24 cellular contexts compared by ENCODE assay signal in the genomic region with DNA sequence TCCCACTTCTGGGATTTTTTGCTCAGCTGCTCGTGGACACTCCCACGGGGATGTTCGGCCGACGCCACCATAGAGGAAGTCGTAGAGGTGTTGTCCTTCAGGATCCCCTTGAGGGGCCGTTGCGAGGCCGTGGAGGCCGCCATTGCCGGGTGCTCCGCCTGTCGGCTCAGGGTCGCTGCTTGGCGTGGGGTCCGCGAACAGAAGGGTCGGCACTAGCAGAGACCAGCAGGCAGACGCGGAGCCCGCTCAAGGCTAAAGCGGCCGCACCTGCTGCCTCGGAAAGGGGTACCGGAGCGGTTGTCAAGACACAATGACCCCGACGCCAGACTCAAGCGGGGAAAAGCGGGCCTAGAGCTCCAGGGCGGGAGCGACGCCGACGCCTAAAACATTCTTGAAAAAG.
"Had no signal": no experiment of that assay in that cellular context is flagged by ENCODE, and none has a peak within 500 bp of the region (broad histone marks: within the 10 kb centered on the region; RNA-seq: fewer than 3 reads in every experiment).

No MANE protein-coding gene starts in this region.

- ATAC-seq: activated CD8-positive, alpha-beta T cell treated with anti-CD3 and anti-CD28 coated beads for 36 hours; activated T-helper 17 cell treated with anti-CD3 and anti-CD28 coated beads, Interleukin-2, amount 50 U/mL, for 72 hours; heart right ventricle; natural killer cell; pancreas; WTC11 had no signal

- DNase-seq: activated CD4-positive, alpha-beta T cell treated with anti-CD3 and anti-CD28 coated beads for 4 hours; activated CD8-positive, alpha-beta T cell treated with anti-CD3 and anti-CD28 coated beads for 36 hours; activated naive CD4-positive, alpha-beta T cell; activated naive CD8-positive, alpha-beta T cell treated with anti-CD3 and anti-CD28 coated beads, Interleukin-2, amount 10 ng/mL, durations not matched to agents 7 days and 5 days; activated T-cell treated with anti-CD3 and anti-CD28 coated beads, Interleukin-2, amount 50 U/mL, for 1 hour; amygdala; dermis blood vessel endothelial cell; effector memory CD4-positive, alpha-beta T cell; heart right ventricle; kidney glomerular epithelial cell; mesendoderm; natural killer cell; sigmoid colon; stimulated activated naive CD4-positive, alpha-beta T cell treated with Interleukin-2 at 50 U/mL for 16 hours; tibial artery had no signal

- H3K9me3 Mint-ChIP-seq: activated CD8-positive, alpha-beta T cell treated with anti-CD3 and anti-CD28 coated beads for 36 hours; activated naive CD8-positive, alpha-beta T cell treated with anti-CD3 and anti-CD28 coated beads, Interleukin-2, amount 10 ng/mL, durations not matched to agents 7 days and 5 days; activated T-helper 17 cell treated with anti-CD3 and anti-CD28 coated beads, Interleukin-2, amount 50 U/mL, for 72 hours; natural killer cell; T-helper 2 cell treated with Interferon-gamma antibody and Interleukin-4, amounts not matched to agents 5 μg/mL and 100 μg/mL, for 36 hours; WTC11 had no signal

- H3K4me1 ChIP-seq: pancreas, sigmoid colon had no signal

- H3K9me3 ChIP-seq: esophagus muscularis mucosa, heart right ventricle, neutrophil, pancreas, sigmoid colon, tibial artery had no signal

- H3K4me1 Mint-ChIP-seq: natural killer cell, WTC11 had no signal

- H3K36me3 Mint-ChIP-seq: natural killer cell, WTC11 had no signal

- H3K27me3 ChIP-seq: cardiac muscle cell had no signal

- H3K36me3 ChIP-seq: cardiac muscle cell, esophagus muscularis mucosa, heart right ventricle, neutrophil, pancreas, sigmoid colon, tibial artery had no signal

- H3K27ac ChIP-seq: cardiac muscle cell, esophagus muscularis mucosa, heart right ventricle, neutrophil, pancreas, sigmoid colon, tibial artery had no signal

- FAIRE-seq: endothelial cell of umbilical vein, pancreas, TTC549 had no signal

- H3K27me3 Mint-ChIP-seq: activated CD8-positive, alpha-beta T cell treated with anti-CD3 and anti-CD28 coated beads for 36 hours; activated naive CD8-positive, alpha-beta T cell treated with anti-CD3 and anti-CD28 coated beads, Interleukin-2, amount 10 ng/mL, durations not matched to agents 7 days and 5 days; activated T-helper 17 cell treated with anti-CD3 and anti-CD28 coated beads, Interleukin-2, amount 50 U/mL, for 72 hours had no signal

- H3K27ac Mint-ChIP-seq: activated CD8-positive, alpha-beta T cell treated with anti-CD3 and anti-CD28 coated beads for 36 hours; activated naive CD8-positive, alpha-beta T cell treated with anti-CD3 and anti-CD28 coated beads, Interleukin-2, amount 10 ng/mL, durations not matched to agents 7 days and 5 days; activated T-helper 17 cell treated with anti-CD3 and anti-CD28 coated beads, Interleukin-2, amount 50 U/mL, for 72 hours; natural killer cell; T-helper 2 cell treated with Interferon-gamma antibody and Interleukin-4, amounts not matched to agents 5 μg/mL and 100 μg/mL, for 36 hours; WTC11 had no signal

- H3K4me3 ChIP-seq: cardiac muscle cell, esophagus muscularis mucosa, pancreas, sigmoid colon, tibial artery had no signal

- H3K4me3 Mint-ChIP-seq: activated CD8-positive, alpha-beta T cell treated with anti-CD3 and anti-CD28 coated beads for 36 hours; activated naive CD8-positive, alpha-beta T cell treated with anti-CD3 and anti-CD28 coated beads, Interleukin-2, amount 10 ng/mL, durations not matched to agents 7 days and 5 days; activated T-helper 17 cell treated with anti-CD3 and anti-CD28 coated beads, Interleukin-2, amount 50 U/mL, for 72 hours; natural killer cell; T-helper 2 cell treated with Interferon-gamma antibody and Interleukin-4, amounts not matched to agents 5 μg/mL and 100 μg/mL, for 36 hours; WTC11 had no signal
